ENCODE assay signal across 8 cellular contexts in genomic region chr9:137241490-137242328, GRCh38. TPM values are rescaled to one million over a fixed set of nuclear protein-coding genes. Genes with fewer than 3 reads are reported as not detected.
DNase-seq lines count a peak whose midpoint lies in the region; ATAC-seq and TF ChIP-seq lines count a peak whose summit lies in the region.

No MANE protein-coding gene starts in this region.

- POLR2A ChIA-PET in activated B cell treated with CpG ODN at 0.5 μM for 24 hours (lab: Charles Lee): interaction anchor here (0.9 to 6.2 kb wide), 34 partner anchors 10 to 541 kb away, joined by 3 to 160 read pairs (median 5); partner anchors contain the start of genes ANAPC2, C8G, CYSRT1 and DPP7

- peak overlapping the region; percentile 88 for H3K4me3 Mint-ChIP-seq in activated B cell treated with CpG ODN at 0.5 μM for 24 hours

- ATAC-seq in GM18907 (IDR thresholded peaks at IDR 0.05; ENCODE audit: unreplicated experiment): peak; percentile 3
- peak; percentile 2 for ATAC-seq in HG03460 (IDR thresholded peaks at IDR 0.05; ENCODE audit: unreplicated experiment)
- ATAC-seq in activated B cell treated with CpG ODN at 0.5 μM for 24 hours (ENCODE audit: low read depth): peak; percentile 12

- peaks cover 44% of the 10 kb centered on the region for H3K4me1 Mint-ChIP-seq in activated B cell treated with CpG ODN at 0.5 μM for 24 hours

- CTCF ChIA-PET in activated B cell treated with CpG ODN at 0.5 μM for 24 hours (lab: Charles Lee): interaction anchor here (1.3 to 1.6 kb wide), 2 partner anchors 22 to 195 kb away, joined by 4 to 6 read pairs; partner anchors contain the start of gene NPDC1

- H3K27ac Mint-ChIP-seq in activated B cell treated with CpG ODN at 0.5 μM for 24 hours: peak overlapping the region; percentile 69

- H3K36me3 Mint-ChIP-seq in activated B cell treated with CpG ODN at 0.5 μM for 24 hours (ENCODE audit: low read depth): peaks cover 25% of the 10 kb centered on the region

- H3K27me3 Mint-ChIP-seq in activated B cell treated with CpG ODN at 0.5 μM for 24 hours: no peaks in the 10 kb centered on the region

- no peak for TF ChIP-seq CTCF in activated B cell treated with CpG ODN at 0.5 μM for 24 hours (IDR thresholded peaks at IDR 0.05)

- intact Hi-C loops in activated B cell treated with CpG ODN at 0.5 μM for 24 hours (cut with micrococcal nuclease): loop anchor here (1.0 to 5.0 kb wide), 10 partner anchors 14 to 451 kb away; partner anchors contain the start of genes EXD3, NDOR1, NELFB and NOXA1

- H3K9me3 Mint-ChIP-seq in activated B cell treated with CpG ODN at 0.5 μM for 24 hours: no peaks in the 10 kb centered on the region

- H3K27ac ChIP-seq in caudate nucleus (ENCODE audit: low read depth, low read length): peak overlapping the region; percentile 68

- DNase-seq in activated B cell treated with CpG ODN at 0.5 μM for 24 hours: peak; percentile 63
- DNase-seq in caudate nucleus (lab: John Stamatoyannopoulos, UW): peak in 16 of 61 donors; percentile 15 to 72 (median 52)
- peak; percentile 43 for DNase-seq in left kidney (ENCODE audit: low read depth, low spot score)
- peak; percentile 55 to 63 for DNase-seq in stimulated activated CD4-positive, alpha-beta T cell treated with anti-CD3 and anti-CD28 coated beads, Interleukin-4, amount 100 ng/mL, for 48 hours (ENCODE audit: low read depth in 2 of 2)
- no peak for DNase-seq in Ammon's horn (ENCODE audit: low spot score)
- no peak for DNase-seq in NCI-H128 (lab: John Stamatoyannopoulos, UW; ENCODE audit: unreplicated experiment)

RNA-seq across cellular contexts. Expression of gene TUBB4B, which starts 0.6 kb away (rescaled TPM):
- 182 and 197 TPM in 2 replicates for total RNA-seq in activated B cell treated with CpG ODN at 0.5 μM for 24 hours

RNA-seq across cellular contexts. Expression of gene STPG3, which starts 9.4 kb away (rescaled TPM):
- total RNA-seq in activated B cell treated with CpG ODN at 0.5 μM for 24 hours: 0.37 TPM in 1 of 2 replicates, not detected in the other

RNA-seq across cellular contexts. Expression of gene SLC34A3, which starts 11.0 kb away (rescaled TPM):
- not detected in 2 replicates for total RNA-seq in activated B cell treated with CpG ODN at 0.5 μM for 24 hours

RNA-seq across cellular contexts. Expression of gene NELFB, which starts 13.4 kb away (rescaled TPM):
- total RNA-seq in activated B cell treated with CpG ODN at 0.5 μM for 24 hours: 56.1 and 58.2 TPM in 2 replicates

RNA-seq across cellular contexts. Expression of gene RNF224, which starts 14.4 kb away (rescaled TPM):
- total RNA-seq in activated B cell treated with CpG ODN at 0.5 μM for 24 hours: not detected in 2 replicates

Comparison
In these comparisons a context has a peak if more than half of its experiments do, and no peak if none do; other contexts are left out.
1. DNase-seq: peak in activated B cell treated with CpG ODN at 0.5 μM for 24 hours (single experiment), left kidney (single experiment) and stimulated activated CD4-positive, alpha-beta T cell treated with anti-CD3 and anti-CD28 coated beads, Interleukin-4, amount 100 ng/mL, for 48 hours (2 of 2); none in Ammon's horn (single experiment) and NCI-H128 (single experiment).
2. Peak in every context shown above with its lines, with median percentiles within 50 percentile points of each other: ATAC-seq.